In genomic region chr1:20323613-20323920, GRCh38 we compare ENCODE assay signal across 1 cellular context.
TF ChIP-seq lines count a peak whose summit lies in the region.

No MANE protein-coding gene starts in this region.

TF ChIP-seq in HepG2, 621 proteins besides CTCF, POLR2A, EP300 and RAD21:
- TF ChIP-seq TFDP2 (CRISPR knock-in tag; IDR thresholded peaks at IDR 0.05), result no peak
- TF ChIP-seq BRCA1 (CRISPR knock-in tag; IDR thresholded peaks at IDR 0.05), result no peak
- no peak for TF ChIP-seq SUZ12 (IDR thresholded peaks at IDR 0.05; ENCODE audit: low read depth, low read length)
- no peak for TF ChIP-seq CSRNP2 (CRISPR knock-in tag; conservative IDR thresholded peaks at IDR 0.05; ENCODE audit: low read depth)
- TF ChIP-seq ZNF784 (CRISPR knock-in tag; IDR thresholded peaks at IDR 0.05; ENCODE audit: borderline replicate concordance), result no peak
- TF ChIP-seq ZNF329 (CRISPR knock-in tag; IDR thresholded peaks at IDR 0.05; ENCODE audit: low read depth), result no peak
- TF ChIP-seq MLX (CRISPR knock-in tag; IDR thresholded peaks at IDR 0.05), result no peak
- no peak for TF ChIP-seq CEBPZ (IDR thresholded peaks at IDR 0.05; ENCODE audit: low read length)
- no peak for TF ChIP-seq DMAP1 (CRISPR knock-in tag; IDR thresholded peaks at IDR 0.05)
- no peak for TF ChIP-seq ATF5 (CRISPR knock-in tag; IDR thresholded peaks at IDR 0.05; ENCODE audit: low read depth)
- no peak for TF ChIP-seq TAF15 (IDR thresholded peaks at IDR 0.05; ENCODE audit: low read depth, low read length, poor library complexity, severe bottlenecking)
- TF ChIP-seq ZNF362 (CRISPR knock-in tag; IDR thresholded peaks at IDR 0.05; ENCODE audit: borderline replicate concordance), result no peak
- TF ChIP-seq ELF3 (CRISPR knock-in tag; IDR thresholded peaks at IDR 0.05), result no peak
- no peak for TF ChIP-seq CAMTA2 (CRISPR knock-in tag; IDR thresholded peaks at IDR 0.05; ENCODE audit: borderline replicate concordance)
- TF ChIP-seq THYN1 (CRISPR knock-in tag; IDR thresholded peaks at IDR 0.05; ENCODE audit: borderline replicate concordance, low read depth), result no peak
- no peak for TF ChIP-seq DPF2 (CRISPR knock-in tag; IDR thresholded peaks at IDR 0.05; ENCODE audit: borderline replicate concordance, low read depth)
- TF ChIP-seq ZBTB49 (CRISPR knock-in tag; IDR thresholded peaks at IDR 0.05; ENCODE audit: borderline replicate concordance), result no peak
